In genomic region chr16:70470927-70471341, GRCh38 we compare ENCODE assay signal across 8 cellular contexts. TPM values are rescaled to one million over a fixed set of nuclear protein-coding genes. Genes with fewer than 3 reads are reported as not detected.
A peak's percentile ranks its signal among the peaks of the same experiment; 100 is the strongest.
DNase-seq lines count a peak whose midpoint lies in the region; ATAC-seq and TF ChIP-seq lines count a peak whose summit lies in the region.
"Had no signal": no experiment of that assay in that cellular context is flagged by ENCODE, and none has a peak within 500 bp of the region (broad histone marks: within the 10 kb centered on the region; RNA-seq: fewer than 3 reads in every experiment).

No MANE protein-coding gene starts in this region.

- no peak overlapping the region for H3K4me2 ChIP-seq in GM23338

- H3K27ac Mint-ChIP-seq in GM23338 = 0 out of 2 replicates have a peak overlapping the region, but pooled peaks have one; percentile 50

- no peaks in the 10 kb centered on the region; the same call in 2 of the 3 replicates for H3K36me3 Mint-ChIP-seq in GM23338 (ENCODE audit: low read depth)

- H3K9me3 ChIP-seq in testis = no peaks in the 10 kb centered on the region

- DNase-seq in GM23338 (ENCODE audit: low spot score) = peak; percentile 71
- peak; percentile 70 for DNase-seq in hepatic stellate cell (ENCODE audit: low spot score)
- peak; percentile 70 for DNase-seq in testis
- no peak for DNase-seq in GM19238 (ENCODE audit: insufficient read length, low spot score)
- no peak for DNase-seq in pons (ENCODE audit: low spot score)
- DNase-seq: activated CD4-positive, alpha-beta T cell treated with anti-CD3 and anti-CD28 coated beads for 48 hours had no signal

- H3K27me3 ChIP-seq in GM23338 (ENCODE audit: insufficient read depth) = no peaks in the 10 kb centered on the region
- no peaks in the 10 kb centered on the region for H3K27me3 ChIP-seq in testis

- H3K4me1 ChIP-seq in GM23338 (ENCODE audit: insufficient read depth) (no peaks in the 10 kb centered on the region), testis (no peaks in the 10 kb centered on the region)

- no peaks in the 10 kb centered on the region for H3F3A ChIP-seq in GM23338 (replicated peaks; ENCODE audit: low read depth)

- H2AFZ ChIP-seq in GM23338 = no peak overlapping the region

- H3K4me3 ChIP-seq in GM23338 (no peak overlapping the region), testis (no peak overlapping the region)

- TF ChIP-seq CTCF in GM23338 (conservative IDR thresholded peaks at IDR 0.05; ENCODE audit: low read depth in 2 of 2) (peak; percentile 58 to 90), VCaP (conservative IDR thresholded peaks at IDR 0.05) (peak; percentile 68), testis (IDR thresholded peaks at IDR 0.05) (peak; percentile 34 to 49 (median 36))

- ATAC-seq in GM23338 = peak; percentile 67
- no peak for ATAC-seq in GM21360 (IDR thresholded peaks at IDR 0.05; ENCODE audit: unreplicated experiment)

- intact Hi-C loops in testis (cut with DNase I; ENCODE audit: low total_unique reads) = no loop called here

- H3K9me2 ChIP-seq in GM23338 (ENCODE audit: insufficient read depth) = no peaks in the 10 kb centered on the region

- peaks cover 4% of the 10 kb centered on the region; the same call in 2 of the 3 replicates for H3K4me1 Mint-ChIP-seq in GM23338

- H3K27me3 Mint-ChIP-seq in GM23338 (ENCODE audit: insufficient read depth, low read depth, poor library complexity) = peaks cover 8% of the 10 kb centered on the region

- H3K27ac ChIP-seq in GM23338 (ENCODE audit: low read depth) (no peak overlapping the region), VCaP (no peak overlapping the region), testis (no peak overlapping the region)

- H3K79me2 ChIP-seq in GM23338 (replicated peaks; ENCODE audit: insufficient read depth) = no peaks in the 10 kb centered on the region

- H3K36me3 ChIP-seq in GM23338 (ENCODE audit: insufficient read depth) (no peaks in the 10 kb centered on the region), testis (ENCODE audit: low read depth, missing control alignments) (no peaks in the 10 kb centered on the region)

- no peak for TF ChIP-seq POLR2A in testis (IDR thresholded peaks at IDR 0.05)

- H3K4me3 Mint-ChIP-seq in GM23338 = no peak overlapping the region

- no peaks in the 10 kb centered on the region for H4K20me1 ChIP-seq in GM23338 (replicated peaks; ENCODE audit: insufficient read depth)

- H3K9me3 Mint-ChIP-seq in GM23338 = no peaks in the 10 kb centered on the region

- 35% methylated on average over 15 of the region's 17 CpGs; no CpG with 5 or more reads in 1 of the 2 donors for WGBS in testis, 2 donors

TF ChIP-seq in GM23338, 12 proteins besides CTCF, POLR2A, EP300 and RAD21 (continues in another document):
- no peak for TF ChIP-seq CREB1 (CRISPR knock-in tag; IDR thresholded peaks at IDR 0.05; ENCODE audit: low read depth)
- no peak for TF ChIP-seq ZNF114 (CRISPR knock-in tag; IDR thresholded peaks at IDR 0.05)
- TF ChIP-seq EZH2phosphoT487 (IDR thresholded peaks at IDR 0.05; ENCODE audit: unreplicated experiment) = no peak
- no peak for TF ChIP-seq ZNF462 (CRISPR knock-in tag; IDR thresholded peaks at IDR 0.05)
- TF ChIP-seq, protein P1, sequence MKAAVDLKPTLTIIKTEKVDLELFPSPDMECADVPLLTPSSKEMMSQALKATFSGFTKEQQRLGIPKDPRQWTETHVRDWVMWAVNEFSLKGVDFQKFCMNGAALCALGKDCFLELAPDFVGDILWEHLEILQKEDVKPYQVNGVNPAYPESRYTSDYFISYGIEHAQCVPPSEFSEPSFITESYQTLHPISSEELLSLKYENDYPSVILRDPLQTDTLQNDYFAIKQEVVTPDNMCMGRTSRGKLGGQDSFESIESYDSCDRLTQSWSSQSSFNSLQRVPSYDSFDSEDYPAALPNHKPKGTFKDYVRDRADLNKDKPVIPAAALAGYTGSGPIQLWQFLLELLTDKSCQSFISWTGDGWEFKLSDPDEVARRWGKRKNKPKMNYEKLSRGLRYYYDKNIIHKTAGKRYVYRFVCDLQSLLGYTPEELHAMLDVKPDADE (IDR thresholded peaks at IDR 0.05) = no peak
- TF ChIP-seq POLR2AphosphoS5 (IDR thresholded peaks at IDR 0.05; ENCODE audit: low read depth) = no peak
- TF ChIP-seq JUNB (IDR thresholded peaks at IDR 0.05; ENCODE audit: unreplicated experiment) = no peak
- no peak for TF ChIP-seq ZNF331 (CRISPR knock-in tag; IDR thresholded peaks at IDR 0.05; ENCODE audit: low read depth)
- TF ChIP-seq NANOG (IDR thresholded peaks at IDR 0.05; ENCODE audit: borderline replicate concordance) = no peak
- TF ChIP-seq STAT1 (IDR thresholded peaks at IDR 0.05; ENCODE audit: unreplicated experiment) = no peak
- TF ChIP-seq EZH2 (IDR thresholded peaks at IDR 0.05; ENCODE audit: low read depth, unreplicated experiment) = no peak

RNA-seq across cellular contexts. Expression of gene FCSK, which starts 16.5 kb away (rescaled TPM):
- 4.0 and 8.0 TPM in 2 replicates for total RNA-seq in GM23338 (2014; rRNA removed; shearing (Covaris generic))
- polyA plus RNA-seq in GM23338 (2016; fragmentation: Nextera tagmentation; extraction: Ambion mirVana) (1.5 and 2.3 TPM in 2 replicates), testis (ENCODE audit: insufficient read depth, low read depth, low replicate concordance) (12.4 TPM)
- 10 to 100 TPM; 26.4 to 36.3 TPM for total RNA-seq in testis

RNA-seq across cellular contexts. Expression of gene ST3GAL2, which starts 32.0 kb away (rescaled TPM):
- 36.8 and 39.8 TPM in 2 replicates for total RNA-seq in GM23338 (2014; rRNA removed; shearing (Covaris generic))
- polyA plus RNA-seq in GM23338 (2016; fragmentation: Nextera tagmentation; extraction: Ambion mirVana) = 12.1 and 12.3 TPM in 2 replicates
- total RNA-seq in testis = 10 to 100 TPM; 32.5 to 46.2 TPM
- 20.2 TPM for polyA plus RNA-seq in testis (ENCODE audit: insufficient read depth, low read depth, low replicate concordance)

RNA-seq across cellular contexts. Expression of gene COG4, which starts 52.4 kb away (rescaled TPM):
- 38.1 and 46.9 TPM in 2 replicates for total RNA-seq in GM23338 (2014; rRNA removed; shearing (Covaris generic))
- polyA plus RNA-seq in GM23338 (2016; fragmentation: Nextera tagmentation; extraction: Ambion mirVana) (23.9 and 28.8 TPM in 2 replicates), testis (ENCODE audit: insufficient read depth, low read depth, low replicate concordance) (65.9 TPM)
- total RNA-seq in testis = 10 to 100 TPM; 85.2 to 85.9 TPM

RNA-seq across cellular contexts. Expression of gene SF3B3, which starts 52.7 kb away (rescaled TPM):
- 289 and 316 TPM in 2 replicates for total RNA-seq in GM23338 (2014; rRNA removed; shearing (Covaris generic))
- polyA plus RNA-seq in GM23338 (2016; fragmentation: Nextera tagmentation; extraction: Ambion mirVana) (202 and 203 TPM in 2 replicates), testis (ENCODE audit: insufficient read depth, low read depth, low replicate concordance) (134 TPM)
- 100 to 1,000 TPM; 143 to 181 TPM for total RNA-seq in testis

Comparison
In these comparisons a context has a peak if more than half of its experiments do, and no peak if none do; other contexts are left out.
1. DNase-seq: peak in GM23338 (single experiment), hepatic stellate cell (single experiment) and testis (single experiment); none in GM19238 (single experiment) and pons (single experiment).
2. Peak in every context shown above with its lines, with median percentiles within 50 percentile points of each other: CTCF ChIP-seq.